In genomic region chr20:62794007-62794724, GRCh38 we compare ENCODE assay signal across 1 cellular context.
A peak's percentile ranks its signal among the peaks of the same experiment; 100 is the strongest.
TF ChIP-seq lines count a peak whose summit lies in the region.

No MANE protein-coding gene starts in this region.

TF ChIP-seq in HepG2, 621 proteins besides CTCF, POLR2A, EP300 and RAD21 (continued from another document and continues in another):
- TF ChIP-seq ZNF451 (CRISPR knock-in tag; IDR thresholded peaks at IDR 0.05): peak; percentile 48; the same call in 1 of the 2 replicates
- 0 out of 2 replicates have a peak, but pooled peaks have one; percentile 16 for TF ChIP-seq SKIL (CRISPR knock-in tag; IDR thresholded peaks at IDR 0.05; ENCODE audit: borderline replicate concordance)
- TF ChIP-seq KDM1A (CRISPR knock-in tag; IDR thresholded peaks at IDR 0.05): peak; percentile 88; the same call in 1 of the 2 replicates
- no peak; a peak in 1 of 4 replicates for TF ChIP-seq NR2F1 (CRISPR knock-in tag; IDR thresholded peaks at IDR 0.05)
- no peak for TF ChIP-seq SRSF4 (IDR thresholded peaks at IDR 0.05; ENCODE audit: low read depth, low read length, poor library complexity, severe bottlenecking)
- TF ChIP-seq ZNF547 (CRISPR knock-in tag; IDR thresholded peaks at IDR 0.05): peak; percentile 73; the same call in 1 of the 2 replicates
- TF ChIP-seq CEBPZ (IDR thresholded peaks at IDR 0.05; ENCODE audit: low read length): no peak
- no peak for TF ChIP-seq ZNF407 (CRISPR knock-in tag; IDR thresholded peaks at IDR 0.05; ENCODE audit: not compliant biosample characterization)
- TF ChIP-seq ZNF496 (CRISPR knock-in tag; IDR thresholded peaks at IDR 0.05; ENCODE audit: insufficient replicate concordance): no peak
- TF ChIP-seq SETDB1 (CRISPR knock-in tag; IDR thresholded peaks at IDR 0.05; ENCODE audit: borderline replicate concordance): no peak
- no peak for TF ChIP-seq ZNF468 (CRISPR knock-in tag; IDR thresholded peaks at IDR 0.05)
- no peak; the same call in 1 of the 2 replicates for TF ChIP-seq NFE2L1 (CRISPR knock-in tag; IDR thresholded peaks at IDR 0.05; ENCODE audit: borderline replicate concordance)
- peak; percentile 91 for TF ChIP-seq ZFX (CRISPR knock-in tag; IDR thresholded peaks at IDR 0.05; ENCODE audit: low read depth)
- peak; percentile 75; the same call in 1 of the 2 replicates for TF ChIP-seq PPARG (CRISPR knock-in tag; conservative IDR thresholded peaks at IDR 0.05)
- TF ChIP-seq FOXA3 (CRISPR knock-in tag; IDR thresholded peaks at IDR 0.05): peak; percentile 31; the same call in 1 of the 2 replicates
- TF ChIP-seq TCF7 (IDR thresholded peaks at IDR 0.05; ENCODE audit: low read depth): no peak
- no peak for TF ChIP-seq SMARCC2 (IDR thresholded peaks at IDR 0.05)
- peak; percentile 98 for TF ChIP-seq ZNF572 (CRISPR knock-in tag; IDR thresholded peaks at IDR 0.05)
- TF ChIP-seq ZNF383 (CRISPR knock-in tag; IDR thresholded peaks at IDR 0.05; ENCODE audit: borderline replicate concordance): 0 out of 2 replicates have a peak, but pooled peaks have one; percentile 35
- no peak for TF ChIP-seq ZNF512 (CRISPR knock-in tag; IDR thresholded peaks at IDR 0.05)
- no peak for TF ChIP-seq NCOA5 (CRISPR knock-in tag; IDR thresholded peaks at IDR 0.05)
- no peak for TF ChIP-seq PRPF4 (IDR thresholded peaks at IDR 0.05; ENCODE audit: low read depth, low read length, poor library complexity, severe bottlenecking)
- 0 out of 2 replicates have a peak, but pooled peaks have one; percentile 3 for TF ChIP-seq PITX1 (CRISPR knock-in tag; IDR thresholded peaks at IDR 0.05)
- no peak for TF ChIP-seq GPBP1L1 (CRISPR knock-in tag; IDR thresholded peaks at IDR 0.05)
- TF ChIP-seq HMGA1 (CRISPR knock-in tag; conservative IDR thresholded peaks at IDR 0.05): no peak
- TF ChIP-seq PHF20 (CRISPR knock-in tag; IDR thresholded peaks at IDR 0.05): peak; percentile 57
- TF ChIP-seq IKZF1 (IDR thresholded peaks at IDR 0.05): no peak
- TF ChIP-seq KLF13 (CRISPR knock-in tag; IDR thresholded peaks at IDR 0.05): no peak
- TF ChIP-seq TRAFD1 (CRISPR knock-in tag; IDR thresholded peaks at IDR 0.05; ENCODE audit: borderline replicate concordance): no peak
- no peak for TF ChIP-seq NCOR1 (IDR thresholded peaks at IDR 0.05; ENCODE audit: borderline replicate concordance, low read length)
- TF ChIP-seq ZBTB49 (CRISPR knock-in tag; IDR thresholded peaks at IDR 0.05; ENCODE audit: borderline replicate concordance): no peak
- TF ChIP-seq ZNF576 (CRISPR knock-in tag; IDR thresholded peaks at IDR 0.05): peak; percentile 4; the same call in 1 of the 2 replicates
- peak; percentile 55 for TF ChIP-seq HOXA3 (CRISPR knock-in tag; IDR thresholded peaks at IDR 0.05)
- no peak; the same call in 1 of the 2 replicates for TF ChIP-seq SOX5 (CRISPR knock-in tag; IDR thresholded peaks at IDR 0.05; ENCODE audit: borderline replicate concordance)
- TF ChIP-seq MAFG (CRISPR knock-in tag; IDR thresholded peaks at IDR 0.05): no peak
- TF ChIP-seq ZBTB26 (CRISPR knock-in tag; IDR thresholded peaks at IDR 0.05; ENCODE audit: borderline replicate concordance): peak; percentile 74; the same call in 1 of the 2 replicates
- TF ChIP-seq TOPORS (CRISPR knock-in tag; IDR thresholded peaks at IDR 0.05): no peak; the same call in 1 of the 2 replicates
